23 cellular contexts compared by ENCODE assay signal in the genomic region with DNA sequence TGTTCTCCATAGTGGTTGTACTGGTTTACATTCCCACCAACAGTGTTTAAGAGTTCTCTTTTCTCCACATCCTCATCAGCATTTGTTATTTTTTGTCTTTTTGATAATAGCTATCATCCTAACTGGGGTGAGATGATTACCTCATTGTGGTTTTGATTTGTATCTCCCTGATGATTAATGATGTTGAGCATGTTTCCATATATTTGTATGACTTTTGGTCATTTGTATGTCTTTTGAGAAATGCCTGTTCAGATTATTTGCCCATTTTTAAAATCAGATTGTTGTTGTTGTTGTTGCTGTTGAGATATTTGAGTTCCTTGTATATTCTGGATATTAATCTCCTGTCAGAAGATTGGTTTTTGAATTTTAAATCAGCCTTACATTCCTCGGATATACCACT.
"Had no signal": no experiment of that assay in that cellular context is flagged by ENCODE, and none has a peak within 500 bp of the region (broad histone marks: within the 10 kb centered on the region; RNA-seq: fewer than 3 reads in every experiment).

No MANE protein-coding gene starts in this region.

- H3K4me1 ChIP-seq: breast epithelium, SJCRH30 had no signal

- H3K27ac ChIP-seq: adrenal gland, body of pancreas, breast epithelium, SJCRH30, SK-N-MC had no signal

- H3K4me3 ChIP-seq: adrenal gland, body of pancreas, breast epithelium, SJCRH30, SK-N-MC had no signal

- FAIRE-seq: astrocyte had no signal

- H3K27me3 ChIP-seq: adrenal gland, body of pancreas, breast epithelium, SJCRH30 had no signal

- H3K9me3 ChIP-seq: adrenal gland, body of pancreas, breast epithelium had no signal

- H3K36me3 ChIP-seq: adrenal gland, breast epithelium had no signal

- DNase-seq: activated CD4-positive, alpha-beta T cell treated with anti-CD3 and anti-CD28 coated beads, Interleukin-2, amount 10 ng/mL, durations not matched to agents 24 days and 14 days; activated CD4-positive, alpha-beta T cell treated with anti-CD3 and anti-CD28 coated beads, Interleukin-2, amount 50 U/mL, for 48 hours; activated CD8-positive, alpha-beta memory T cell treated with anti-CD3 and anti-CD28 coated beads, Interleukin-2, amount 50 U/mL, for 4 hours; activated gamma-delta T cell treated with Interleukin-2 at 50 U/mL for 16 hours; activated naive CD4-positive, alpha-beta T cell treated with anti-CD3 and anti-CD28 coated beads for 36 hours; activated T-cell treated with anti-CD3 and anti-CD28 coated beads for 4 hours; activated T-cell treated with anti-CD3 and anti-CD28 coated beads, Interleukin-2, amount 50 U/mL, for 4 hours; adrenal gland; body of pancreas; NCI-H1092 treated with DMSO at 0.1 percent for 48 hours; NCI-H1417; NCI-H146; NCI-H187; NCI-H2029 treated with DMSO at 0.1 percent for 48 hours; NCI-H2107; NCI-H2171; NCI-H510A; NCI-H69; SHP77; SJCRH30 had no signal
